ENCODE assay signal across 8 cellular contexts in the genomic region with DNA sequence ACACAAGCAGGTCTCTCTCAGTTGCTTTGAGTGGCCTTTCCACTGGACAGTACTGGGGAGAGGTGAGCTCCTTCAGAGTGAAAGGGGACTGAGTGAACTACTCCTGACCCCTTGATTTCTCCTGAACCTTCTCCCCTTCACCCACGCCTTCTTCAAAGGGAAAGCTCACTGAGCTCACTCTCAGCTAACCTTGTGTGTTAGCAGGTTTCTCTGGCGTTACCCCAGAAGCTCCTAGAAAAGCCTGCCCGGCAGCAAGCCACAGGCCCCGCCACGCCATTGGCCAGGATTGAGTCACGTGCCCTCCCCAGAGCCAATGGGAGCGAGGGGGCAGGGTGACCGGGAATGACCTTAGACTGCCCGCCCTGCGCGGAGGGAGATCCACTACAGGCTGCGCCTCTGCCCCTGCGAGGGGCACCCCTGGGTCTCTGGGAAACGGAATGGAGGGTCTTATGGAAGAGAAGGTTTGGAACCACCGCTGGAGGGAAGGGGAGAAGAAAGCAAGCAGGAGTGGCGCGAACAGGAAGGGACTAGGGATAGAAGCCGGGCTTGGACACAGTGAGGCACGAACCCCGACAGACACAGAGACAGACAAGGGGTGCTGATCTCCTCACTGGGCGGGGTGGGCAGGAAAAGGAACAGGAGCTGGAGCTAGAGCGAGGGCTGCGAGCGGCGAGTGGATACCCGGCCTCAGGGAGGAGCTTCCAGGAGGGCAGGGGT. TPM values are rescaled to one million over a fixed set of nuclear protein-coding genes. Genes with fewer than 3 reads are reported as not detected.
DNase-seq lines count a peak whose midpoint lies in the region; ATAC-seq, FAIRE-seq and TF ChIP-seq lines count a peak whose summit lies in the region.

No MANE protein-coding gene starts in this region.

- intact Hi-C loops in activated naive CD4-positive, alpha-beta T cell treated with anti-CD3 and anti-CD28 coated beads for 36 hours (cut with micrococcal nuclease) = loop anchor here (1.0 kb wide), 3 partner anchors 16 to 137 kb away; a partner anchor contains a TSS

- WGBS in HUES64 = 78% methylated on average over 26 of the region's 26 CpGs

- FAIRE-seq in D721Med (lab: Jason Lieb, UNC) (no peak), frontal cortex (lab: Jason Lieb, UNC) (no peak)

- H3K4me1 ChIP-seq in HUES64 (ENCODE audit: insufficient read depth, low read length) = peaks cover 6% of the 10 kb centered on the region; the same call in 1 of the 2 replicates
- no peaks in the 10 kb centered on the region for H3K4me1 ChIP-seq in SJCRH30
- H3K4me1 ChIP-seq in neutrophil (ENCODE audit: control insufficient read depth in 1 of 2, insufficient read depth in 1 of 2, low read depth in 1 of 2, low read length in 1 of 2) = peaks cover 7 to 13% of the 10 kb centered on the region in 2 experiments

- CTCF ChIA-PET in activated naive CD4-positive, alpha-beta T cell treated with anti-CD3 and anti-CD28 coated beads for 36 hours (lab: Charles Lee) = interaction anchor here (0.5 to 1.8 kb wide), 4 partner anchors 23 to 958 kb away, joined by 3 to 5 read pairs (median 4); no protein-coding TSS in a partner anchor

- H3K27ac Mint-ChIP-seq in activated naive CD4-positive, alpha-beta T cell treated with anti-CD3 and anti-CD28 coated beads for 36 hours = peak overlapping the region; percentile 99

- H3K36me3 Mint-ChIP-seq in activated naive CD4-positive, alpha-beta T cell treated with anti-CD3 and anti-CD28 coated beads for 36 hours (ENCODE audit: low read depth) = peaks cover 10% of the 10 kb centered on the region

- peak overlapping the region; percentile 46; the same call in 1 of the 2 replicates for H3K9ac ChIP-seq in HUES64 (ENCODE audit: low read depth, low read length)

- H3K27me3 ChIP-seq in HUES64 (ENCODE audit: insufficient read depth, low read length) (no peaks in the 10 kb centered on the region), SJCRH30 (no peaks in the 10 kb centered on the region), neutrophil (no peaks in the 10 kb centered on the region)

- H3K9me3 ChIP-seq in HUES64 (ENCODE audit: insufficient read depth, low read depth, low read length) (no peaks in the 10 kb centered on the region), SJCRH30 (replicated peaks) (no peaks in the 10 kb centered on the region), neutrophil (no peaks in the 10 kb centered on the region)

- peak; percentile 84 for ATAC-seq in GM21423 (IDR thresholded peaks at IDR 0.05; ENCODE audit: unreplicated experiment)

- DNase-seq in D721Med (ENCODE audit: insufficient read length, low spot score) (peak; percentile 57), SJCRH30 (peak; percentile 78 to 82), frontal cortex (ENCODE audit: low spot score in 2 of 2) (peak; percentile 89 to 99), substantia nigra (lab: John Stamatoyannopoulos, UW) (peak; percentile 78 to 97 (median 93))
- DNase-seq in activated naive CD4-positive, alpha-beta T cell treated with anti-CD3 and anti-CD28 coated beads for 36 hours = peak; percentile 95

- H3K36me3 ChIP-seq in HUES64 (ENCODE audit: insufficient read depth, low read length) = peaks cover 39% of the 10 kb centered on the region
- H3K36me3 ChIP-seq in SJCRH30 = no peaks in the 10 kb centered on the region; the same call in 1 of the 2 replicates
- H3K36me3 ChIP-seq in neutrophil = peaks cover 42% of the 10 kb centered on the region

- TF ChIP-seq CTCF in D721Med (IDR thresholded peaks at IDR 0.05; ENCODE audit: insufficient read depth, missing control alignments) = no peak
- TF ChIP-seq CTCF in neutrophil (IDR thresholded peaks at IDR 0.05) = peak; percentile 9

- H3K27ac ChIP-seq in HUES64 (ENCODE audit: low read depth, low read length) (peak overlapping the region; percentile 14; the same call in 1 of the 2 replicates), SJCRH30 (peak overlapping the region; percentile 38), neutrophil (peak overlapping the region; percentile 73), substantia nigra (ENCODE audit: low read depth, low read length, poor library complexity, severe bottlenecking) (peak overlapping the region; percentile 92)

- H3K27me3 Mint-ChIP-seq in activated naive CD4-positive, alpha-beta T cell treated with anti-CD3 and anti-CD28 coated beads for 36 hours (ENCODE audit: low read depth) = no peaks in the 10 kb centered on the region

- H3K4me3 ChIP-seq in HUES64 (ENCODE audit: low read length) (peak overlapping the region; percentile 33), SJCRH30 (peak overlapping the region; percentile 52), neutrophil (ENCODE audit: low read depth in 1 of 2, low read length in 1 of 2) (peak overlapping the region; percentile 66 to 70)

- H3K4me1 Mint-ChIP-seq in activated naive CD4-positive, alpha-beta T cell treated with anti-CD3 and anti-CD28 coated beads for 36 hours (ENCODE audit: low read depth) = peaks cover 20% of the 10 kb centered on the region

- peak overlapping the region; percentile 100 for H3K4me3 Mint-ChIP-seq in activated naive CD4-positive, alpha-beta T cell treated with anti-CD3 and anti-CD28 coated beads for 36 hours

- no peaks in the 10 kb centered on the region for H3K9me3 Mint-ChIP-seq in activated naive CD4-positive, alpha-beta T cell treated with anti-CD3 and anti-CD28 coated beads for 36 hours

RNA-seq across cellular contexts. Expression of a gene that starts 17.4 kb away (rescaled TPM):
- 31.9 TPM for polyA plus RNA-seq in HUES64 (2013, experiment 1 of 2)
- polyA plus RNA-seq in HUES64 (2013, experiment 2 of 2) = 29.5 TPM
- 42.3 and 44.4 TPM in 2 replicates for total RNA-seq in SJCRH30 (2014; rRNA removed; shearing (Covaris generic))
- total RNA-seq in activated naive CD4-positive, alpha-beta T cell treated with anti-CD3 and anti-CD28 coated beads for 36 hours = 100 to 1,000 TPM; 124 TPM
- 26.5 TPM for total RNA-seq in frontal cortex

RNA-seq across cellular contexts. Expression of a gene that starts 57.3 kb away (rescaled TPM):
- 85.6 TPM for polyA plus RNA-seq in HUES64 (2013, experiment 1 of 2)
- 88.1 TPM for polyA plus RNA-seq in HUES64 (2013, experiment 2 of 2)
- 14.7 and 16.0 TPM in 2 replicates for total RNA-seq in SJCRH30 (2014; rRNA removed; shearing (Covaris generic))
- total RNA-seq in activated naive CD4-positive, alpha-beta T cell treated with anti-CD3 and anti-CD28 coated beads for 36 hours = 10 to 100 TPM; 14.2 to 15.9 TPM
- total RNA-seq in frontal cortex = 3.7 TPM

Comparison
In these comparisons a context has a peak if more than half of its experiments do, and no peak if none do; other contexts are left out.
1. Peak in every context shown above with its lines: DNase-seq, ATAC-seq, H3K4me3 ChIP-seq and H3K27ac ChIP-seq.
2. H3K27ac ChIP-seq: peak in every context shown above with its lines; median percentile 92 in substantia nigra; 73 in neutrophil; 38 in SJCRH30; 14 in HUES64.